Comparison of ENCODE assay signal across 1 cellular context in genomic region chr7:64665980-64666674, GRCh38.
A peak's percentile ranks its signal among the peaks of the same experiment; 100 is the strongest.
TF ChIP-seq lines count a peak whose summit lies in the region.

ZNF107 (plus strand) TSS chr7:64666133; CDS start chr7:64666283, 150 bp downstream.

TF ChIP-seq in K562, 482 proteins besides CTCF, POLR2A, EP300 and RAD21 (continued from another document and continues in another):
- TF ChIP-seq UBTF (IDR thresholded peaks at IDR 0.05; ENCODE audit: borderline replicate concordance in 1 of 2, low read depth in 2 of 2, low read length in 2 of 2) (0 out of 4 replicates have a peak, but pooled peaks of 1 of the 2 experiments have one; percentile 48), PRPF4 (IDR thresholded peaks at IDR 0.05; ENCODE audit: insufficient read depth, low read depth, low read length, poor library complexity, severe bottlenecking) (no peak), HOXB6 (CRISPR knock-in tag; IDR thresholded peaks at IDR 0.05; ENCODE audit: borderline replicate concordance) (no peak), TFE3 (CRISPR knock-in tag; IDR thresholded peaks at IDR 0.05) (no peak), CBX3 (IDR thresholded peaks at IDR 0.05; ENCODE audit: borderline replicate concordance in 1 of 2, low read length in 2 of 2) (no peak; a peak in 1 of 3 replicates), NR4A1 (CRISPR knock-in tag; IDR thresholded peaks at IDR 0.05) (0 out of 2 replicates have a peak, but pooled peaks have one; percentile 13), NR4A1 (tag; IDR thresholded peaks at IDR 0.05) (no peak), RB1 (IDR thresholded peaks at IDR 0.05; ENCODE audit: low read depth) (peak; percentile 57; the same call in 1 of the 2 replicates), ZNF655 (CRISPR knock-in tag; IDR thresholded peaks at IDR 0.05) (no peak), ZNF57 (CRISPR knock-in tag; IDR thresholded peaks at IDR 0.05) (0 out of 2 replicates have a peak, but pooled peaks have one; percentile 56), ZBTB26 (CRISPR knock-in tag; IDR thresholded peaks at IDR 0.05) (no peak), XRCC3 (IDR thresholded peaks at IDR 0.05) (no peak), SMAD4 (CRISPR knock-in tag; conservative IDR thresholded peaks at IDR 0.05) (no peak), SUPT5H (IDR thresholded peaks at IDR 0.05) (peak; percentile 86), CHAMP1 (IDR thresholded peaks at IDR 0.05) (peak; percentile 78), CHD2 (IDR thresholded peaks at IDR 0.05; ENCODE audit: low read depth, low read length) (peak; percentile 57), ARID4B (CRISPR knock-in tag; IDR thresholded peaks at IDR 0.05) (0 out of 2 replicates have a peak, but pooled peaks have one; percentile 39), KDM1A (IDR thresholded peaks at IDR 0.05) (peak; percentile 50 to 88; a peak in 3 of 4 replicates), BCLAF1 (IDR thresholded peaks at IDR 0.05; ENCODE audit: borderline replicate concordance in 1 of 2, control insufficient read depth in 1 of 2, low read depth in 2 of 2, low read length in 1 of 2) (no peak), ZFP36 (IDR thresholded peaks at IDR 0.05; ENCODE audit: low read depth, low read length, partially characterized antibody) (peak; percentile 29), XRCC5 (IDR thresholded peaks at IDR 0.05; ENCODE audit: low read depth, low read length) (peak; percentile 77; the same call in 1 of the 2 replicates), HMGXB4 (CRISPR knock-in tag; IDR thresholded peaks at IDR 0.05) (peak; percentile 74; the same call in 1 of the 2 replicates), CBX5 (IDR thresholded peaks at IDR 0.05; ENCODE audit: borderline replicate concordance, low read depth) (no peak), TAF9B (IDR thresholded peaks at IDR 0.05; ENCODE audit: partially characterized antibody) (peak; percentile 55), MYC (IDR thresholded peaks at IDR 0.05; ENCODE audit: low read depth, low read length) (peak; percentile 47; the same call in 1 of the 2 replicates), MYC (CRISPR knock-in tag; IDR thresholded peaks at IDR 0.05; ENCODE audit: borderline replicate concordance, low read depth) (0 out of 2 replicates have a peak, but pooled peaks have one; percentile 30), ZNF507 (tag; conservative IDR thresholded peaks at IDR 0.05) (no peak), ZMIZ1 (IDR thresholded peaks at IDR 0.05; ENCODE audit: low read depth in 2 of 2, low read length in 2 of 2) (peak in 1 of 2 experiments; percentile 35; a peak in 1 of 4 replicates)
